8 cellular contexts compared by ENCODE assay signal in the genomic region with DNA sequence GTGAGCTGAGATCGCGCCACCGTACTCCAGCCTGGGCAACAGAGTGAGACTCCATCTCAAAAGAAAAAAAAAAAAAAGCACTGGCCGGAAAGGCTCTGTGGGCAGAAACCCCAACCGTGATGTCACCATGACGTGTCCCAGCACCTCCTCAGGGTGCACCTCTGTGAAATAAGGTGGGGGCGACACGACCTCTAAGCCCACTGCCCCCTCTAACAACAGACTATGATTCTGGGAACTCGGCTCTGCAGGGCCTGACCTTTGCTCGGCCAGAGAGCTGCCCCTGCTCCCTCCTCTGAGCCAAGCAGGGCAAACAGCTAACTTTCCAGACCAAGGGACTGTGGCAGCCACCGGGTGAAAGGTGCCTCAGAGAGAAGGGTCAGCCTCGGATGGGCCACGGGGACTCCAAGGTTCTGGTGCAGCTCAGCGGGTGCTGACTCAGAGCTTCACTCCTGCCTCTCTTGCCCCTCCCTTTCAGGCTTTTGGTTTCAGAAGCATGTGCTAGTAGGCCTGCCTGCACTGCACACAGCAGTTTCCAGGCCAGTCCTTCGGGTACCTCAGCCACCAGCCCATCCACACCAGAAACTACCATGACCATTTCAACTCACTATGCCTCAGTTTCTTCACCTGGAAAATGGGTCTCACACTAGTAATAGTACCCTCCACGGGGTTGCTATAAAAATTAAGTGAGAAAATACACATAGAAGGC. TPM values are rescaled to one million over a fixed set of nuclear protein-coding genes. Genes with fewer than 3 reads are reported as not detected.
DNase-seq lines count a peak whose midpoint lies in the region; ATAC-seq and TF ChIP-seq lines count a peak whose summit lies in the region.

No MANE protein-coding gene starts in this region.

- H3K27ac Mint-ChIP-seq in effector memory CD8-positive, alpha-beta T cell = peak overlapping the region; percentile 99
- H3K27ac Mint-ChIP-seq in progenitor cell of endocrine pancreas (peak overlapping the region; percentile 98), endodermal cell (no peak overlapping the region)

- peak overlapping the region; percentile 91 for H3K4me3 Mint-ChIP-seq in effector memory CD8-positive, alpha-beta T cell
- H3K4me3 Mint-ChIP-seq in progenitor cell of endocrine pancreas (ENCODE audit: low read depth) = no peak overlapping the region
- H3K4me3 Mint-ChIP-seq in endodermal cell = no peak overlapping the region

- peaks cover 53% of the 10 kb centered on the region for H3K36me3 Mint-ChIP-seq in effector memory CD8-positive, alpha-beta T cell (ENCODE audit: insufficient read depth)
- H3K36me3 Mint-ChIP-seq in progenitor cell of endocrine pancreas (ENCODE audit: insufficient read depth) = peaks cover 11% of the 10 kb centered on the region
- H3K36me3 Mint-ChIP-seq in endodermal cell (ENCODE audit: low read depth) = peaks cover 16% of the 10 kb centered on the region

- no peaks in the 10 kb centered on the region for H3K27me3 Mint-ChIP-seq in effector memory CD8-positive, alpha-beta T cell
- no peaks in the 10 kb centered on the region for H3K27me3 Mint-ChIP-seq in progenitor cell of endocrine pancreas
- H3K27me3 Mint-ChIP-seq in endodermal cell (ENCODE audit: insufficient read depth) = no peaks in the 10 kb centered on the region

- no peaks in the 10 kb centered on the region for H3K9me3 ChIP-seq in endodermal cell (ENCODE audit: control insufficient read depth, low read length)

- peaks cover 63 to 74% of the 10 kb centered on the region in 2 donors for H3K4me1 Mint-ChIP-seq in effector memory CD8-positive, alpha-beta T cell (ENCODE audit: low read depth in 2 of 2)
- H3K4me1 Mint-ChIP-seq in progenitor cell of endocrine pancreas (ENCODE audit: low read depth) = peaks cover 51% of the 10 kb centered on the region
- H3K4me1 Mint-ChIP-seq in endodermal cell = peaks cover 26% of the 10 kb centered on the region

- no peak overlapping the region for H3K9ac ChIP-seq in endodermal cell (ENCODE audit: extremely low read depth, low read length, poor library complexity, severe bottlenecking)

- 92 to 100% methylated on average over 7 to 16 of the region's 16 CpGs for WGBS in endodermal cell (ENCODE audit: insufficient coverage in 1 of 2, insufficient read length in 1 of 2), 2 experiments

- peak; percentile 69 to 80 for DNase-seq in activated CD4-positive, alpha-beta T cell treated with anti-CD3 and anti-CD28 coated beads, Interleukin-2, amount 50 U/mL, for 48 hours
- DNase-seq in effector memory CD8-positive, alpha-beta T cell = peak; percentile 54 to 59 (median 58)
- no peak for DNase-seq in progenitor cell of endocrine pancreas (ENCODE audit: low spot score, unreplicated experiment)
- DNase-seq in NCI-H446 (lab: John Stamatoyannopoulos, UW) = no peak
- DNase-seq in endodermal cell = no peak
- DNase-seq in NOMO-1 treated with DMSO at 0.1 percent for 48 hours (lab: John Stamatoyannopoulos, UW; ENCODE audit: unreplicated experiment) = no peak

- H3K27me3 ChIP-seq in endodermal cell (ENCODE audit: control insufficient read depth, insufficient read depth, low read length, poor library complexity, severe bottlenecking) = no peaks in the 10 kb centered on the region

- TF ChIP-seq CTCF in progenitor cell of endocrine pancreas (IDR thresholded peaks at IDR 0.05; ENCODE audit: unreplicated experiment) (no peak), endodermal cell (conservative IDR thresholded peaks at IDR 0.05) (no peak)

- H3K27ac ChIP-seq in endodermal cell (ENCODE audit: low read depth, low read length) = no peak overlapping the region

- H3K36me3 ChIP-seq in endodermal cell (ENCODE audit: control insufficient read depth, insufficient read depth, low read length) = peaks cover 10% of the 10 kb centered on the region

- peaks cover 7% of the 10 kb centered on the region for H3K4me1 ChIP-seq in endodermal cell (ENCODE audit: control insufficient read depth, insufficient read depth, low read length)

- ATAC-seq in GM18517 (IDR thresholded peaks at IDR 0.05; ENCODE audit: unreplicated experiment) (peak; percentile 52), HG03280 (IDR thresholded peaks at IDR 0.05; ENCODE audit: unreplicated experiment) (peak; percentile 63)
- peak; percentile 39 for ATAC-seq in effector memory CD8-positive, alpha-beta T cell (replicated peaks)

- no peak overlapping the region for H3K4me3 ChIP-seq in endodermal cell (ENCODE audit: low read length)

- H3K9me3 Mint-ChIP-seq in effector memory CD8-positive, alpha-beta T cell = no peaks in the 10 kb centered on the region
- no peaks in the 10 kb centered on the region for H3K9me3 Mint-ChIP-seq in progenitor cell of endocrine pancreas (ENCODE audit: low read depth)
- no peaks in the 10 kb centered on the region for H3K9me3 Mint-ChIP-seq in endodermal cell

RNA-seq across cellular contexts. Expression of a gene that starts 8.0 kb away (rescaled TPM):
- total RNA-seq in progenitor cell of endocrine pancreas (131 and 137 TPM in 2 replicates), endodermal cell (10 to 100 TPM; 50.7 to 53.8 TPM)
- 22.4 TPM for polyA plus RNA-seq in endodermal cell (2013, experiment 1 of 2)
- polyA plus RNA-seq in endodermal cell (2013, experiment 2 of 2) = 17.2 TPM

RNA-seq across cellular contexts. Expression of a gene that starts 13.9 kb away (rescaled TPM):
- total RNA-seq in progenitor cell of endocrine pancreas (54.3 and 54.5 TPM in 2 replicates), endodermal cell (10 to 100 TPM; 33.9 to 39.6 TPM)
- polyA plus RNA-seq in endodermal cell (2013, experiment 1 of 2) = 46.6 TPM
- 42.6 TPM for polyA plus RNA-seq in endodermal cell (2013, experiment 2 of 2)

RNA-seq across cellular contexts. Expression of a gene that starts 14.3 kb away (rescaled TPM):
- total RNA-seq in progenitor cell of endocrine pancreas = 79.2 and 85.2 TPM in 2 replicates
- total RNA-seq in endodermal cell = 10 to 100 TPM; 89.2 to 97.2 TPM
- polyA plus RNA-seq in endodermal cell (2013, experiment 1 of 2) = 59.9 TPM
- 54.7 TPM for polyA plus RNA-seq in endodermal cell (2013, experiment 2 of 2)

RNA-seq across cellular contexts. Expression of a gene that starts 23.4 kb away (rescaled TPM):
- total RNA-seq in progenitor cell of endocrine pancreas (9.1 and 9.7 TPM in 2 replicates), endodermal cell (under 1 TPM; 0.18 TPM)
- 1.9 TPM for polyA plus RNA-seq in endodermal cell (2013, experiment 1 of 2)
- polyA plus RNA-seq in endodermal cell (2013, experiment 2 of 2) = 1.2 TPM

Comparison
In these comparisons a context has a peak if more than half of its experiments do, and no peak if none do; other contexts are left out.
1. DNase-seq: peak in activated CD4-positive, alpha-beta T cell treated with anti-CD3 and anti-CD28 coated beads, Interleukin-2, amount 50 U/mL, for 48 hours (2 of 2) and effector memory CD8-positive, alpha-beta T cell (3 of 3); none in progenitor cell of endocrine pancreas (single experiment), NCI-H446 (0 of 2), endodermal cell (single experiment) and NOMO-1 treated with DMSO at 0.1 percent for 48 hours (single experiment).
2. H3K4me3 Mint-ChIP-seq: peak in effector memory CD8-positive, alpha-beta T cell (2 of 2); none in progenitor cell of endocrine pancreas (single experiment) and endodermal cell (single experiment).
3. Peak in every context shown above with its lines, with median percentiles within 50 percentile points of each other: ATAC-seq.